ENCODE assay signal across 7 cellular contexts in the genomic region with DNA sequence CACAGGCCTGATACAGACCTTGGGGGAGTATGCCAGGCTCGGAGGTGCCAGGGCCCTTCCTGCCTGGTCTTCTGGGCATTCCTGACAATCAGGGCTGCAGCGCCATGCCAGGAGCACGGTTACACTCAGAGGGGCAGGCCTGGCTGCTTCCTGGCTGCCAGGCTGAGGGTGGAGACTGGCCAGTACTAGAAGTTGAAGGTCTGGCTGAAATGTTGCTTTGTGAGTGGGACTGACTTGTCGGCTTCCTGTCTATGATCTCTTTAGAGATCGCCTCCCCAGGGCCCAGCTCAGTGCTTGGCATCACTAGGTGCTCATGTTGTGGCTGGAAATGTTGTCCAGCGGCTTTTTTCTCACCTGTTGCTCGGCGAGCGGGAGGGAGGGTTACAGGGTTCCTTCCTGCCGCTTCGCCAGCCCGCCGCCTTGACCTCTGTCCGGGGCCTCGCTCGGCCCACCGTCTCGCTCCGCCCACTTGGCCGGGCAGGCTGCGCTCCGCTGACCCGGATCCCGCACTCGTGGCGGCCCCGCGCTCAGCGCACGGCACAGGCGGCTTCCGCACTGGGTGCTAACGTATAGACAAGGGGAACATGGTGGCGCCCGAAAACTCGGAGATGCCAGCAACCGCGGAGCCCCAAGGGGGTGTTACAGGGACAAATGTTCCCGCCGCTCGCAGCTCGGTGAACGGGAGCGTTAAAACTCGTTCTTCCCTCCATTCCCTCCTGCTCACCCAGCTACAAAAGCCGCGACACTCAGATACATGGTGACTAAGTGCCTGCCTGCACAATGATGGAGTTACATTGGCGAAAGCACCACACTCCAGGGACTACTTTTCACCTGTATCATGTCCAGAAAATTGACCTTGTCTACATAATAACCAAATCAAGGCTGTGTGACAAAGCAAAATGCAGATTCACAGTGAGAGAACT. TPM values are rescaled to one million over a fixed set of nuclear protein-coding genes. Genes with fewer than 3 reads are reported as not detected.
DNase-seq lines count a peak whose midpoint lies in the region; ATAC-seq, FAIRE-seq and TF ChIP-seq lines count a peak whose summit lies in the region.

No MANE protein-coding gene starts in this region.

- intact Hi-C loops in prostate gland (cut with DNase I): no loop called here

- no peaks in the 10 kb centered on the region for H3K36me3 Mint-ChIP-seq in glutamatergic neuron (ENCODE audit: unreplicated experiment)

- H3K27me3 ChIP-seq in prostate gland (replicated peaks; ENCODE audit: insufficient read depth): no peaks in the 10 kb centered on the region

- no peak for FAIRE-seq in GM12892 (lab: Jason Lieb, UNC)

- TF ChIP-seq CTCF in WI38 (IDR thresholded peaks at IDR 0.05; ENCODE audit: low read depth, low read length): no peak
- no peak for TF ChIP-seq CTCF in glutamatergic neuron (IDR thresholded peaks at IDR 0.05; ENCODE audit: partially characterized antibody, unreplicated experiment)
- TF ChIP-seq CTCF in prostate gland (IDR thresholded peaks at IDR 0.05): no peak

- H3K4me1 Mint-ChIP-seq in glutamatergic neuron (ENCODE audit: low read depth, unreplicated experiment): peaks cover 22% of the 10 kb centered on the region

- peak overlapping the region; percentile 26 for H3K4me3 ChIP-seq in WI38 (ENCODE audit: low read depth, low read length)
- H3K4me3 ChIP-seq in prostate gland: peak overlapping the region; percentile 27 to 30

- H3K9me3 ChIP-seq in prostate gland: no peaks in the 10 kb centered on the region

- no peaks in the 10 kb centered on the region for H3K4me1 ChIP-seq in prostate gland (replicated peaks)

- no peaks in the 10 kb centered on the region for H3K36me3 ChIP-seq in prostate gland

- DNase-seq in GM12892 (ENCODE audit: insufficient read length) (peak; percentile 56), glutamatergic neuron (peak; percentile 53), prostate gland (ENCODE audit: low spot score) (no peak), NOMO-1 (lab: John Stamatoyannopoulos, UW; ENCODE audit: unreplicated experiment in 2 of 2) (no peak), NCI-H1694 (lab: John Stamatoyannopoulos, UW) (no peak)

- H3K27ac ChIP-seq in prostate gland: peak overlapping the region; percentile 23

- peak; percentile 65 for ATAC-seq in GM21786 (IDR thresholded peaks at IDR 0.05; ENCODE audit: unreplicated experiment)

- H3K27me3 Mint-ChIP-seq in glutamatergic neuron (ENCODE audit: unreplicated experiment): peaks cover 1% of the 10 kb centered on the region

- H3K27ac Mint-ChIP-seq in glutamatergic neuron (ENCODE audit: unreplicated experiment): no peak overlapping the region

- peaks cover 8% of the 10 kb centered on the region for H3K9me3 Mint-ChIP-seq in glutamatergic neuron (ENCODE audit: unreplicated experiment)

- peak overlapping the region; percentile 83 for H3K4me3 Mint-ChIP-seq in glutamatergic neuron (ENCODE audit: unreplicated experiment)

- TF ChIP-seq POLR2A in GM12892 (IDR thresholded peaks at IDR 0.05; ENCODE audit: low read depth, low read length) (no peak), prostate gland (IDR thresholded peaks at IDR 0.05) (no peak)

- WGBS in prostate gland: 4% methylated on average over 48 of the region's 48 CpGs

RNA-seq across cellular contexts. Expression of a gene that starts 32.7 kb away (rescaled TPM):
- 9.8 TPM for polyA plus RNA-seq in GM12892 (2012; ENCODE audit: missing spikeins)
- total RNA-seq in glutamatergic neuron (ENCODE audit: unreplicated experiment) (2.8 TPM), prostate gland (10 to 100 TPM; 10.7 to 33.1 TPM)

Comparison
In these comparisons a context has a peak if more than half of its experiments do, and no peak if none do; other contexts are left out.
1. DNase-seq: peak in GM12892 (single experiment) and glutamatergic neuron (single experiment); none in prostate gland (single experiment), NOMO-1 (0 of 2) and NCI-H1694 (single experiment).